ENCODE assay signal across 8 cellular contexts in genomic region chr17:7858487-7858832, GRCh38. TPM values are rescaled to one million over a fixed set of nuclear protein-coding genes. Genes with fewer than 3 reads are reported as not detected.
DNase-seq lines count a peak whose midpoint lies in the region; ATAC-seq and TF ChIP-seq lines count a peak whose summit lies in the region.

No MANE protein-coding gene starts in this region.

- H3K36me3 ChIP-seq in RWPE2 (ENCODE audit: low read depth), result peaks cover 33% of the 10 kb centered on the region
- peaks cover 0 to 4% of the 10 kb centered on the region in 2 donors for H3K36me3 ChIP-seq in lung (ENCODE audit: control insufficient read depth in 2 of 2, insufficient read depth in 2 of 2, low read length in 2 of 2)
- peaks cover 9% of the 10 kb centered on the region for H3K36me3 ChIP-seq in upper lobe of right lung

- intact Hi-C loops in upper lobe of right lung (cut with DNase I), result no loop called here

- H3K27me3 ChIP-seq in RWPE2 (ENCODE audit: insufficient read depth, poor library complexity, severe bottlenecking) (no peaks in the 10 kb centered on the region), lung (ENCODE audit: control insufficient read depth, insufficient read depth) (no peaks in the 10 kb centered on the region), upper lobe of right lung (no peaks in the 10 kb centered on the region)

- WGBS in lung, 2 donors, result 37 to 44% methylated on average over 20 of the region's 20 CpGs

- DNase-seq in stimulated activated CD4-positive, alpha-beta T cell treated with anti-CD3 and anti-CD28 coated beads, Interleukin-1b, Interleukin-23, amount 100 ng/mL, for 48 hours, result peak; percentile 55
- DNase-seq in stimulated activated CD4-positive, alpha-beta T cell treated with anti-CD3 and anti-CD28 coated beads, Interleukin-2, amount 100 ng/mL, for 48 hours, result no peak
- DNase-seq in RWPE2 (ENCODE audit: low spot score) (no peak), dedifferentiated amniotic fluid mesenchymal stem cell (ENCODE audit: extremely low spot score) (peak; percentile 61), lung (ENCODE audit: low spot score) (no peak), upper lobe of right lung (peak; percentile 72), GM19238 (ENCODE audit: insufficient read length, low spot score) (no peak), retina (no peak)

- peak overlapping the region; percentile 82 for H3K27ac ChIP-seq in RWPE2 (ENCODE audit: poor library complexity, severe bottlenecking)
- H3K27ac ChIP-seq in lung (ENCODE audit: low read depth in 1 of 2, low read length in 1 of 2), result peak overlapping the region; percentile 87 to 90
- H3K27ac ChIP-seq in upper lobe of right lung, result peak overlapping the region; percentile 89

- H3K4me3 ChIP-seq in RWPE2 (ENCODE audit: severe bottlenecking) (peak overlapping the region; percentile 59), lung (peak overlapping the region; percentile 37), upper lobe of right lung (peak overlapping the region; percentile 73)

- H3K9me3 ChIP-seq in RWPE2 (ENCODE audit: severe bottlenecking) (no peaks in the 10 kb centered on the region), lung (ENCODE audit: control insufficient read depth in 2 of 2, insufficient read depth in 1 of 2, low read length in 1 of 2) (no peaks in the 10 kb centered on the region), upper lobe of right lung (no peaks in the 10 kb centered on the region)

- ATAC-seq in RWPE2 (ENCODE audit: low read depth), result peak; percentile 20; the same call in 2 of the 3 replicates
- no peak for ATAC-seq in lung (ENCODE audit: insufficient read depth, low FRiP score)
- no peak for ATAC-seq in upper lobe of right lung

- H3K4me1 ChIP-seq in RWPE2 (ENCODE audit: insufficient read depth, poor library complexity, severe bottlenecking), result no peaks in the 10 kb centered on the region
- H3K4me1 ChIP-seq in lung (ENCODE audit: control insufficient read depth in 2 of 2, insufficient read depth in 2 of 2, low read length in 2 of 2), result peaks cover 5 to 6% of the 10 kb centered on the region in 2 donors
- H3K4me1 ChIP-seq in upper lobe of right lung, result peaks cover 31% of the 10 kb centered on the region

- TF ChIP-seq CTCF in RWPE2 (IDR thresholded peaks at IDR 0.05; ENCODE audit: poor library complexity, severe bottlenecking), result peak; percentile 34
- no peak for TF ChIP-seq CTCF in lung (IDR thresholded peaks at IDR 0.05; ENCODE audit: control extremely low read depth, extremely low read depth)
- peak; percentile 38 for TF ChIP-seq CTCF in upper lobe of right lung (IDR thresholded peaks at IDR 0.05)

RNA-seq across cellular contexts. Expression of gene CYB5D1, which starts 0.7 kb away (rescaled TPM):
- 10 to 100 TPM; 17.9 to 21.6 TPM for total RNA-seq in lung
- polyA plus RNA-seq in lung, result 10 to 100 TPM in 1 of 2 donors, 1 to 10 TPM in 1; 5.5 to 10.1 TPM
- 7.2 TPM for total RNA-seq in upper lobe of right lung

RNA-seq across cellular contexts. Expression of gene NAA38, which starts 1.1 kb away (rescaled TPM):
- total RNA-seq in lung, result 10 to 100 TPM; 58.2 to 85.3 TPM
- 100 to 1,000 TPM; 120 to 239 TPM for polyA plus RNA-seq in lung
- 58.7 TPM for total RNA-seq in upper lobe of right lung

RNA-seq across cellular contexts. Expression of gene TMEM88, which starts 3.6 kb away (rescaled TPM):
- 10 to 100 TPM in 1 of 2 donors, 1 to 10 TPM in 1; 6.3 to 11.2 TPM for total RNA-seq in lung
- polyA plus RNA-seq in lung, result 10 to 100 TPM; 11.5 to 19.6 TPM
- total RNA-seq in upper lobe of right lung, result 10.7 TPM

RNA-seq across cellular contexts. Expression of gene KDM6B, which starts 24.4 kb away (rescaled TPM):
- 10 to 100 TPM; 21.0 to 52.9 TPM for total RNA-seq in lung
- polyA plus RNA-seq in lung, result 10 to 100 TPM; 30.2 to 38.9 TPM
- 48.3 TPM for total RNA-seq in upper lobe of right lung

RNA-seq across cellular contexts. Expression of gene CHD3, which starts 30.1 kb away (rescaled TPM):
- total RNA-seq in lung (100 to 1,000 TPM in 1 of 2 donors, 10 to 100 TPM in 1; 83.0 to 112 TPM), upper lobe of right lung (93.0 TPM)
- polyA plus RNA-seq in lung, result 10 to 100 TPM; 60.9 to 69.9 TPM

Comparison
In these comparisons a context has a peak if more than half of its experiments do, and no peak if none do; other contexts are left out.
1. DNase-seq: peak in stimulated activated CD4-positive, alpha-beta T cell treated with anti-CD3 and anti-CD28 coated beads, Interleukin-1b, Interleukin-23, amount 100 ng/mL, for 48 hours (single experiment), dedifferentiated amniotic fluid mesenchymal stem cell (single experiment) and upper lobe of right lung (single experiment); none in stimulated activated CD4-positive, alpha-beta T cell treated with anti-CD3 and anti-CD28 coated beads, Interleukin-2, amount 100 ng/mL, for 48 hours (0 of 2), RWPE2 (single experiment), lung (single experiment), GM19238 (single experiment) and retina (single experiment).
2. Peak in every context shown above with its lines, with median percentiles within 50 percentile points of each other: H3K27ac ChIP-seq and H3K4me3 ChIP-seq.